In the genomic region with DNA sequence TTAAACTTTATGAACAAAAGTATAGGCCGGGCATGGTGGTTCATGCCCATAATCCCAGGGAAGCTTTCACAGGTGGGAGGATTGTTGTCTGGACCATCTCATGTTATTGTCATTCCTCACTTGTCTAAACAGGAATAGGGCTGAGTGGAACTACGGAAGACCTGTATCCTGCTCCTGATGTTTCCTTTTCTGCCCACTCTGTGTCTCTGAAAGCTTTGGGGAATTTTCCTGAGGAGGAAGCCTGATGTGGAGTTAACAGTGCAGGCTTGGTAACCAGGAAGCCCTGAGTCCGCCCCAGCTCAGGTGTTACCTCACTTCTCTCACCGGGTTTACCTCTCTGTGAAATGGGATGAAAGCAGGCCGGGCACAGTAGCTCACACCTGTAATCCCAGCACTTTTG, we compare ENCODE assay signal across 38 cellular contexts.
"Had no signal": no experiment of that assay in that cellular context is flagged by ENCODE, and none has a peak within 500 bp of the region (broad histone marks: within the 10 kb centered on the region; RNA-seq: fewer than 3 reads in every experiment).

No MANE protein-coding gene starts in this region.

- H3K27me3 ChIP-seq: body of pancreas, breast epithelium, MG63, Peyer's patch had no signal

- H3K27me3 Mint-ChIP-seq: activated CD4-positive, alpha-beta T cell treated with anti-CD3 and anti-CD28 coated beads, Interleukin-2, amount 10 ng/mL, durations not matched to agents 24 days and 14 days; activated naive CD4-positive, alpha-beta T cell treated with anti-CD3 and anti-CD28 coated beads, Interleukin-2, amount 50 U/mL, for 24 hours; activated naive CD8-positive, alpha-beta T cell treated with anti-CD3 and anti-CD28 coated beads, Interleukin-2, amount 10 ng/mL, durations not matched to agents 7 days and 5 days; IgD-negative memory B cell; T-cell had no signal

- H3K9me3 ChIP-seq: body of pancreas, breast epithelium, MG63, Peyer's patch had no signal

- DNase-seq: activated CD4-positive, alpha-beta T cell treated with anti-CD3 and anti-CD28 coated beads for 1 hour; activated CD4-positive, alpha-beta T cell treated with anti-CD3 and anti-CD28 coated beads, Interleukin-2, amount 10 ng/mL, durations not matched to agents 24 days and 14 days; activated CD4-positive, alpha-beta T cell treated with anti-CD3 and anti-CD28 coated beads, Interleukin-2, amount 50 U/mL, for 4 hours; activated CD4-positive, CD25-positive, alpha-beta regulatory T cell; activated CD8-positive, alpha-beta T cell treated with anti-CD3 and anti-CD28 coated beads, Interleukin-2, amount 10 ng/mL, durations not matched to agents 7 days and 5 days; activated naive CD8-positive, alpha-beta T cell treated with anti-CD3 and anti-CD28 coated beads, Interleukin-2, amount 10 ng/mL, durations not matched to agents 7 days and 5 days; activated T-cell treated with anti-CD3 and anti-CD28 coated beads for 4 hours; activated T-cell treated with anti-CD3 and anti-CD28 coated beads, Interleukin-2, amount 50 U/mL, for 4 hours; body of pancreas; caudate nucleus; cerebellar nuclear complex; Kasumi-1; KBM-7; MG63; MV-4-11; NCI-H1092; NCI-H1436 treated with DMSO at 0.1 percent for 48 hours; NCI-H1694 treated with DMSO at 0.1 percent for 48 hours; NCI-H2029; NCI-H2171; NCI-H510A; NCI-H526; NCI-H748 treated with DMSO at 0.1 percent for 48 hours; NK-92 treated with Interleukin-12 subunit alpha and Interleukin-12 subunit beta, amount 100 ng/mL, for 24 hours; PC-3; Peyer's patch; RPMI8226; SIG-M5; T-cell; T-helper 2 cell; T-helper 9 cell; WERI-Rb-1 had no signal

- H3K4me3 Mint-ChIP-seq: activated CD4-positive, alpha-beta T cell treated with anti-CD3 and anti-CD28 coated beads, Interleukin-2, amount 10 ng/mL, durations not matched to agents 24 days and 14 days; activated CD8-positive, alpha-beta T cell treated with anti-CD3 and anti-CD28 coated beads, Interleukin-2, amount 10 ng/mL, durations not matched to agents 7 days and 5 days; activated naive CD4-positive, alpha-beta T cell treated with anti-CD3 and anti-CD28 coated beads, Interleukin-2, amount 50 U/mL, for 24 hours; activated naive CD8-positive, alpha-beta T cell treated with anti-CD3 and anti-CD28 coated beads, Interleukin-2, amount 10 ng/mL, durations not matched to agents 7 days and 5 days; activated T-cell treated with anti-CD3 and anti-CD28 coated beads, Interleukin-2, amount 50 U/mL, for 4 hours; activated T-helper 1 cell treated with anti-CD3 and anti-CD28 coated beads, Interleukin-12 subunit alpha, Interleukin-12 subunit beta, Interleukin-2, Interleukin-4 antibody, amounts not matched to agents 30 ng/mL and 10 ng/mL and 1 ng/mL, durations not matched to agents 14 hours and 24 hours and 36 hours had no signal

- H3K27ac ChIP-seq: body of pancreas, breast epithelium, Peyer's patch, WERI-Rb-1 had no signal

- H3K4me3 ChIP-seq: body of pancreas, breast epithelium, MG63, Peyer's patch had no signal

- H3K9me3 Mint-ChIP-seq: activated CD4-positive, alpha-beta T cell treated with anti-CD3 and anti-CD28 coated beads, Interleukin-2, amount 10 ng/mL, durations not matched to agents 24 days and 14 days; activated naive CD4-positive, alpha-beta T cell treated with anti-CD3 and anti-CD28 coated beads, Interleukin-2, amount 50 U/mL, for 24 hours; activated naive CD8-positive, alpha-beta T cell treated with anti-CD3 and anti-CD28 coated beads, Interleukin-2, amount 10 ng/mL, durations not matched to agents 7 days and 5 days; activated T-cell treated with anti-CD3 and anti-CD28 coated beads, Interleukin-2, amount 50 U/mL, for 4 hours; activated T-helper 1 cell treated with anti-CD3 and anti-CD28 coated beads, Interleukin-12 subunit alpha, Interleukin-12 subunit beta, Interleukin-2, Interleukin-4 antibody, amounts not matched to agents 30 ng/mL and 10 ng/mL and 1 ng/mL, durations not matched to agents 14 hours and 24 hours and 36 hours; IgD-negative memory B cell; T-cell had no signal

- H3K36me3 ChIP-seq: breast epithelium, MG63 had no signal

- H3K27ac Mint-ChIP-seq: activated CD4-positive, alpha-beta T cell treated with anti-CD3 and anti-CD28 coated beads, Interleukin-2, amount 10 ng/mL, durations not matched to agents 24 days and 14 days; activated CD8-positive, alpha-beta T cell treated with anti-CD3 and anti-CD28 coated beads, Interleukin-2, amount 10 ng/mL, durations not matched to agents 7 days and 5 days; activated naive CD4-positive, alpha-beta T cell treated with anti-CD3 and anti-CD28 coated beads, Interleukin-2, amount 50 U/mL, for 24 hours; activated naive CD8-positive, alpha-beta T cell treated with anti-CD3 and anti-CD28 coated beads, Interleukin-2, amount 10 ng/mL, durations not matched to agents 7 days and 5 days; activated T-helper 1 cell treated with anti-CD3 and anti-CD28 coated beads, Interleukin-12 subunit alpha, Interleukin-12 subunit beta, Interleukin-2, Interleukin-4 antibody, amounts not matched to agents 30 ng/mL and 10 ng/mL and 1 ng/mL, durations not matched to agents 14 hours and 24 hours and 36 hours had no signal

- ATAC-seq: activated CD8-positive, alpha-beta T cell treated with anti-CD3 and anti-CD28 coated beads, Interleukin-2, amount 10 ng/mL, durations not matched to agents 7 days and 5 days; activated T-cell treated with anti-CD3 and anti-CD28 coated beads, Interleukin-2, amount 50 U/mL, for 4 hours; body of pancreas; PC-3; Right ventricle myocardium inferior; SK-N-SH treated with all-trans-retinoic acid at 6 μM for 48 hours; T-cell had no signal
